ENCODE assay signal across 1 cellular context in the genomic region with DNA sequence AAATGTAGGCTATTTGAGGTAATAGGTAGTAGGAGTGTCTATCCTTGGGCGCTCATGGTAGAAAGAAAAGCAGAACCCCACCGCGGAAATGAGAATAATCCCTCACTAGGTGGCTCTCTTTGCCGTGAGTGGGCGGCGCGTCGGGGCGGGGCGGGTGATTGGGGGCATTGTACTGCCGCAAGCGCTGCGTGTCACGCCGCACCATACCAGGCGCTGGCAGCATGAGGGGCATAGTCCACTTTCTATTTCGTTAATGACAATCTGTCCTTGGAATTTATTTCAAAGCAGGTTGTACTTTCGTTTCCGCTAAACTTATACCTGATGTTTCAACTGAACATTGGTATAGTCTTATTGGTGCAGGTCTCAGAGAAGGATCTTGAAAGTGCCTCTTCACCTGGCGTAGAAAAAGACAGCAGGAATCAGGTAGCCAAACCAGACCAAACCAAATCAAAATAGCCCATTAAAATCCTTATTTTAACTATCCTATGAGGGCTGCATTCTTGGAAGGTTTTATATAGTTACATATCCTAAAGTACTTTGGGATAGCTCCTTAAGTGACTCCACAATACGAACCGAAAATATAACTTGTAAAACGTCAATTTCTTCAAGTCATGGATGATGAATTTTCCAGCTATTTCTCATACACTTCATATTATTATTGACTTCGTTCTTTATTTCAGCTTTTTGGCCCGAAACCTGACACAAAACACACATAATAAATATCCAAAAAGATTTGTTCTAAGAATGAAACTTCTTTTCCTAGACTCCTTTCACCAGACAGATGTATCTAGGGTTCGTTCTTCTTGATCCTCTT.
TF ChIP-seq lines count a peak whose summit lies in the region.

No MANE protein-coding gene starts in this region.

TF ChIP-seq in HepG2, 621 proteins besides CTCF, POLR2A, EP300 and RAD21 (continued from another document and continues in another):
- TF ChIP-seq, protein P1, sequence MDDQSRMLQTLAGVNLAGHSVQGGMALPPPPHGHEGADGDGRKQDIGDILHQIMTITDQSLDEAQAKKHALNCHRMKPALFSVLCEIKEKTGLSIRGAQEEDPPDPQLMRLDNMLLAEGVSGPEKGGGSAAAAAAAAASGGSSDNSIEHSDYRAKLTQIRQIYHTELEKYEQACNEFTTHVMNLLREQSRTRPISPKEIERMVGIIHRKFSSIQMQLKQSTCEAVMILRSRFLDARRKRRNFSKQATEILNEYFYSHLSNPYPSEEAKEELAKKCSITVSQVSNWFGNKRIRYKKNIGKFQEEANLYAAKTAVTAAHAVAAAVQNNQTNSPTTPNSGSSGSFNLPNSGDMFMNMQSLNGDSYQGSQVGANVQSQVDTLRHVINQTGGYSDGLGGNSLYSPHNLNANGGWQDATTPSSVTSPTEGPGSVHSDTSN (CRISPR knock-in tag; IDR thresholded peaks at IDR 0.05; ENCODE audit: borderline replicate concordance): no peak
- TF ChIP-seq HNRNPL (IDR thresholded peaks at IDR 0.05; ENCODE audit: low read depth, low read length) (0 out of 2 replicates have a peak, but pooled peaks have one; percentile 25), RBM22 (optimal IDR thresholded peaks at IDR 0.05; ENCODE audit: low read length) (no peak), SMAD9 (CRISPR knock-in tag; IDR thresholded peaks at IDR 0.05) (no peak), POLR2AphosphoS2 (IDR thresholded peaks at IDR 0.05; ENCODE audit: low read depth, low read length) (0 out of 2 replicates have a peak, but pooled peaks have one; percentile 33), SOX13 (IDR thresholded peaks at IDR 0.05) (no peak), SOX13 (CRISPR knock-in tag; conservative IDR thresholded peaks at IDR 0.05 in 1 of 2, IDR thresholded peaks at IDR 0.05 in 1 of 2) (peak in 1 of 2 experiments; percentile 81; a peak in 2 of 4 replicates), ZNF484 (CRISPR knock-in tag; IDR thresholded peaks at IDR 0.05; ENCODE audit: borderline replicate concordance, low read depth) (no peak), HOXD1 (CRISPR knock-in tag; IDR thresholded peaks at IDR 0.05) (no peak), GATAD1 (CRISPR knock-in tag; IDR thresholded peaks at IDR 0.05) (peak; percentile 65), RBAK (CRISPR knock-in tag; IDR thresholded peaks at IDR 0.05) (no peak), KLF13 (CRISPR knock-in tag; IDR thresholded peaks at IDR 0.05) (no peak), ZNF879 (CRISPR knock-in tag; IDR thresholded peaks at IDR 0.05) (no peak), MED1 (CRISPR knock-in tag; IDR thresholded peaks at IDR 0.05) (peak; percentile 82), ZBTB20 (CRISPR knock-in tag; IDR thresholded peaks at IDR 0.05; ENCODE audit: borderline replicate concordance, low read depth) (no peak), TBL1XR1 (IDR thresholded peaks at IDR 0.05; ENCODE audit: borderline replicate concordance, low read length, partially characterized antibody) (peak; percentile 34), ZNF205 (CRISPR knock-in tag; IDR thresholded peaks at IDR 0.05) (peak; percentile 51; the same call in 1 of the 2 replicates), MIER2 (CRISPR knock-in tag; IDR thresholded peaks at IDR 0.05) (no peak), ZNF768 (CRISPR knock-in tag; IDR thresholded peaks at IDR 0.05) (no peak), ZEB1 (IDR thresholded peaks at IDR 0.05; ENCODE audit: insufficient replicate concordance, low read depth) (no peak), SP4 (CRISPR knock-in tag; IDR thresholded peaks at IDR 0.05) (0 out of 2 replicates have a peak, but pooled peaks have one; percentile 21), ZNF10 (CRISPR knock-in tag; IDR thresholded peaks at IDR 0.05; ENCODE audit: borderline replicate concordance, low read depth) (no peak), SOX6 (IDR thresholded peaks at IDR 0.05) (no peak), SOX6 (CRISPR knock-in tag; IDR thresholded peaks at IDR 0.05) (peak; percentile 75), MEIS2 (CRISPR knock-in tag; IDR thresholded peaks at IDR 0.05) (peak; percentile 51; the same call in 1 of the 2 replicates), EHMT2 (IDR thresholded peaks at IDR 0.05; ENCODE audit: borderline replicate concordance, low read depth, low read length) (no peak; the same call in 1 of the 2 replicates), ETV5 (CRISPR knock-in tag; IDR thresholded peaks at IDR 0.05; ENCODE audit: borderline replicate concordance) (peak; percentile 64; the same call in 1 of the 2 replicates), FOXO1 (CRISPR knock-in tag; IDR thresholded peaks at IDR 0.05) (0 out of 2 replicates have a peak, but pooled peaks have one; percentile 50), PITX1 (CRISPR knock-in tag; IDR thresholded peaks at IDR 0.05) (peak; percentile 38; the same call in 1 of the 2 replicates), CCDC6 (CRISPR knock-in tag; IDR thresholded peaks at IDR 0.05) (no peak; the same call in 1 of the 2 replicates), GZF1 (CRISPR knock-in tag; IDR thresholded peaks at IDR 0.05) (no peak), TMF1 (CRISPR knock-in tag; IDR thresholded peaks at IDR 0.05; ENCODE audit: low read depth) (0 out of 2 replicates have a peak, but pooled peaks have one; percentile 33), MAFK (conservative IDR thresholded peaks at IDR 0.05 in 1 of 2, IDR thresholded peaks at IDR 0.05 in 1 of 2; ENCODE audit: low read length in 2 of 2) (no peak), HMG20A (CRISPR knock-in tag; IDR thresholded peaks at IDR 0.05; ENCODE audit: borderline replicate concordance) (peak; percentile 46; the same call in 1 of the 2 replicates), RBM39 (IDR thresholded peaks at IDR 0.05; ENCODE audit: low read depth, low read length, poor library complexity, severe bottlenecking) (peak; percentile 46), ATF1 (CRISPR knock-in tag; IDR thresholded peaks at IDR 0.05) (peak; percentile 40), TEAD2 (CRISPR knock-in tag; IDR thresholded peaks at IDR 0.05) (no peak), DPF2 (CRISPR knock-in tag; IDR thresholded peaks at IDR 0.05; ENCODE audit: borderline replicate concordance, low read depth) (no peak), ZNF343 (CRISPR knock-in tag; IDR thresholded peaks at IDR 0.05) (no peak), SAFB2 (CRISPR knock-in tag; IDR thresholded peaks at IDR 0.05; ENCODE audit: borderline replicate concordance, low read depth) (no peak), ZNF776 (CRISPR knock-in tag; IDR thresholded peaks at IDR 0.05) (no peak)
- TF ChIP-seq, protein P2, sequence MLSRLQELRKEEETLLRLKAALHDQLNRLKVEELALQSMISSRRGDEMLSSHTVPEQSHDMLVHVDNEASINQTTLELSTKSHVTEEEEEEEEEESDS (CRISPR knock-in tag; IDR thresholded peaks at IDR 0.05; ENCODE audit: borderline replicate concordance): no peak
- TF ChIP-seq, protein P3, sequence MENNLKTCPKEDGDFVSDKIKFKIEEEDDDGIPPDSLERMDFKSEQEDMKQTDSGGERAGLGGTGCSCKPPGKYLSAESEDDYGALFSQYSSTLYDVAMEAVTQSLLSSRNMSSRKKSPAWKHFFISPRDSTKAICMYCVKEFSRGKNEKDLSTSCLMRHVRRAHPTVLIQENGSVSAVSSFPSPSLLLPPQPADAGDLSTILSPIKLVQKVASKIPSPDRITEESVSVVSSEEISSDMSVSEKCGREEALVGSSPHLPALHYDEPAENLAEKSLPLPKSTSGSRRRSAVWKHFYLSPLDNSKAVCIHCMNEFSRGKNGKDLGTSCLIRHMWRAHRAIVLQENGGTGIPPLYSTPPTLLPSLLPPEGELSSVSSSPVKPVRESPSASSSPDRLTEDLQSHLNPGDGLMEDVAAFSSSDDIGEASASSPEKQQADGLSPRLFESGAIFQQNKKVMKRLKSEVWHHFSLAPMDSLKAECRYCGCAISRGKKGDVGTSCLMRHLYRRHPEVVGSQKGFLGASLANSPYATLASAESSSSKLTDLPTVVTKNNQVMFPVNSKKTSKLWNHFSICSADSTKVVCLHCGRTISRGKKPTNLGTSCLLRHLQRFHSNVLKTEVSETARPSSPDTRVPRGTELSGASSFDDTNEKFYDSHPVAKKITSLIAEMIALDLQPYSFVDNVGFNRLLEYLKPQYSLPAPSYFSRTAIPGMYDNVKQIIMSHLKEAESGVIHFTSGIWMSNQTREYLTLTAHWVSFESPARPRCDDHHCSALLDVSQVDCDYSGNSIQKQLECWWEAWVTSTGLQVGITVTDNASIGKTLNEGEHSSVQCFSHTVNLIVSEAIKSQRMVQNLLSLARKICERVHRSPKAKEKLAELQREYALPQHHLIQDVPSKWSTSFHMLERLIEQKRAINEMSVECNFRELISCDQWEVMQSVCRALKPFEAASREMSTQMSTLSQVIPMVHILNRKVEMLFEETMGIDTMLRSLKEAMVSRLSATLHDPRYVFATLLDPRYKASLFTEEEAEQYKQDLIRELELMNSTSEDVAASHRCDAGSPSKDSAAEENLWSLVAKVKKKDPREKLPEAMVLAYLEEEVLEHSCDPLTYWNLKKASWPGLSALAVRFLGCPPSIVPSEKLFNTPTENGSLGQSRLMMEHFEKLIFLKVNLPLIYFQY (CRISPR knock-in tag; IDR thresholded peaks at IDR 0.05; ENCODE audit: borderline replicate concordance): no peak
- TF ChIP-seq, protein P4, sequence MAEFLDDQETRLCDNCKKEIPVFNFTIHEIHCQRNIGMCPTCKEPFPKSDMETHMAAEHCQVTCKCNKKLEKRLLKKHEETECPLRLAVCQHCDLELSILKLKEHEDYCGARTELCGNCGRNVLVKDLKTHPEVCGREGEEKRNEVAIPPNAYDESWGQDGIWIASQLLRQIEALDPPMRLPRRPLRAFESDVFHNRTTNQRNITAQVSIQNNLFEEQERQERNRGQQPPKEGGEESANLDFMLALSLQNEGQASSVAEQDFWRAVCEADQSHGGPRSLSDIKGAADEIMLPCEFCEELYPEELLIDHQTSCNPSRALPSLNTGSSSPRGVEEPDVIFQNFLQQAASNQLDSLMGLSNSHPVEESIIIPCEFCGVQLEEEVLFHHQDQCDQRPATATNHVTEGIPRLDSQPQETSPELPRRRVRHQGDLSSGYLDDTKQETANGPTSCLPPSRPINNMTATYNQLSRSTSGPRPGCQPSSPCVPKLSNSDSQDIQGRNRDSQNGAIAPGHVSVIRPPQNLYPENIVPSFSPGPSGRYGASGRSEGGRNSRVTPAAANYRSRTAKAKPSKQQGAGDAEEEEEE (CRISPR knock-in tag; IDR thresholded peaks at IDR 0.05; ENCODE audit: borderline replicate concordance): no peak
- TF ChIP-seq, protein P5, sequence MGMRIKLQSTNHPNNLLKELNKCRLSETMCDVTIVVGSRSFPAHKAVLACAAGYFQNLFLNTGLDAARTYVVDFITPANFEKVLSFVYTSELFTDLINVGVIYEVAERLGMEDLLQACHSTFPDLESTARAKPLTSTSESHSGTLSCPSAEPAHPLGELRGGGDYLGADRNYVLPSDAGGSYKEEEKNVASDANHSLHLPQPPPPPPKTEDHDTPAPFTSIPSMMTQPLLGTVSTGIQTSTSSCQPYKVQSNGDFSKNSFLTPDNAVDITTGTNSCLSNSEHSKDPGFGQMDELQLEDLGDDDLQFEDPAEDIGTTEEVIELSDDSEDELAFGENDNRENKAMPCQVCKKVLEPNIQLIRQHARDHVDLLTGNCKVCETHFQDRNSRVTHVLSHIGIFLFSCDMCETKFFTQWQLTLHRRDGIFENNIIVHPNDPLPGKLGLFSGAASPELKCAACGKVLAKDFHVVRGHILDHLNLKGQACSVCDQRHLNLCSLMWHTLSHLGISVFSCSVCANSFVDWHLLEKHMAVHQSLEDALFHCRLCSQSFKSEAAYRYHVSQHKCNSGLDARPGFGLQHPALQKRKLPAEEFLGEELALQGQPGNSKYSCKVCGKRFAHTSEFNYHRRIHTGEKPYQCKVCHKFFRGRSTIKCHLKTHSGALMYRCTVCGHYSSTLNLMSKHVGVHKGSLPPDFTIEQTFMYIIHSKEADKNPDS (CRISPR knock-in tag; IDR thresholded peaks at IDR 0.05): no peak
- TF ChIP-seq, protein P6, sequence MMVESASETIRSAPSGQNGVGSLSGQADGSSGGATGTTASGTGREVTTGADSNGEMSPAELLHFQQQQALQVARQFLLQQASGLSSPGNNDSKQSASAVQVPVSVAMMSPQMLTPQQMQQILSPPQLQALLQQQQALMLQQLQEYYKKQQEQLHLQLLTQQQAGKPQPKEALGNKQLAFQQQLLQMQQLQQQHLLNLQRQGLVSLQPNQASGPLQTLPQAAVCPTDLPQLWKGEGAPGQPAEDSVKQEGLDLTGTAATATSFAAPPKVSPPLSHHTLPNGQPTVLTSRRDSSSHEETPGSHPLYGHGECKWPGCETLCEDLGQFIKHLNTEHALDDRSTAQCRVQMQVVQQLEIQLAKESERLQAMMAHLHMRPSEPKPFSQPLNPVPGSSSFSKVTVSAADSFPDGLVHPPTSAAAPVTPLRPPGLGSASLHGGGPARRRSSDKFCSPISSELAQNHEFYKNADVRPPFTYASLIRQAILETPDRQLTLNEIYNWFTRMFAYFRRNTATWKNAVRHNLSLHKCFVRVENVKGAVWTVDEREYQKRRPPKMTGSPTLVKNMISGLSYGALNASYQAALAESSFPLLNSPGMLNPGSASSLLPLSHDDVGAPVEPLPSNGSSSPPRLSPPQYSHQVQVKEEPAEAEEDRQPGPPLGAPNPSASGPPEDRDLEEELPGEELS (CRISPR knock-in tag; IDR thresholded peaks at IDR 0.05): peak; percentile 76; the same call in 1 of the 2 replicates
- TF ChIP-seq, protein P7, sequence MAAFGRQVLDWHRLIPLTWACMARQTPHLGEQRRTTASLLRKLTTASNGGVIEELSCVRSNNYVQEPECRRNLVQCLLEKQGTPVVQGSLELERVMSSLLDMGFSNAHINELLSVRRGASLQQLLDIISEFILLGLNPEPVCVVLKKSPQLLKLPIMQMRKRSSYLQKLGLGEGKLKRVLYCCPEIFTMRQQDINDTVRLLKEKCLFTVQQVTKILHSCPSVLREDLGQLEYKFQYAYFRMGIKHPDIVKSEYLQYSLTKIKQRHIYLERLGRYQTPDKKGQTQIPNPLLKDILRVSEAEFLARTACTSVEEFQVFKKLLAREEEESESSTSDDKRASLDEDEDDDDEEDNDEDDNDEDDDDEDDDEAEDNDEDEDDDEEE (CRISPR knock-in tag; IDR thresholded peaks at IDR 0.05): no peak
- TF ChIP-seq, protein P8, sequence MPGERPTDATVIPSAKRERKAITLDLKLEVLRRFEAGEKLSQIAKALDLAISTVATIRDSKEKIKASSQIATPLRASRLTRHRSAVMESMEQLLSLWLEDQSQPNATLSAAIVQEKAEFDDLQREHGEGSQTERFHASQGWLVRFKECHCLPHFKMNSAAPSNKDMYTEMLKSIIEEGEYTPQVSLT (CRISPR knock-in tag; IDR thresholded peaks at IDR 0.05; ENCODE audit: borderline replicate concordance, low read depth): no peak
